ENCODE assay signal across 9 cellular contexts in genomic region chr19:8319807-8320520, GRCh38. TPM values are rescaled to one million over a fixed set of nuclear protein-coding genes. Genes with fewer than 3 reads are reported as not detected.
DNase-seq lines count a peak whose midpoint lies in the region; ATAC-seq, FAIRE-seq and TF ChIP-seq lines count a peak whose summit lies in the region.
"Had no signal": no experiment of that assay in that cellular context is flagged by ENCODE, and none has a peak within 500 bp of the region (broad histone marks: within the 10 kb centered on the region; RNA-seq: fewer than 3 reads in every experiment).

No MANE protein-coding gene starts in this region.

- peak overlapping the region; percentile 100 for H3K4me3 Mint-ChIP-seq in activated CD4-positive, alpha-beta T cell treated with anti-CD3 and anti-CD28 coated beads, Interleukin-2, amount 10 ng/mL, durations not matched to agents 24 days and 14 days

- H3K36me3 Mint-ChIP-seq in activated CD4-positive, alpha-beta T cell treated with anti-CD3 and anti-CD28 coated beads, Interleukin-2, amount 10 ng/mL, durations not matched to agents 24 days and 14 days (ENCODE audit: low read depth): peaks cover 46% of the 10 kb centered on the region

- DNase-seq in activated CD4-positive, alpha-beta T cell treated with anti-CD3 and anti-CD28 coated beads, Interleukin-2, amount 10 ng/mL, durations not matched to agents 24 days and 14 days: no peak
- no peak for DNase-seq in activated CD4-positive, alpha-beta T cell treated with anti-CD3 and anti-CD28 coated beads, Interleukin-2, amount 50 U/mL, for 4 hours
- no peak for DNase-seq in adipocyte (ENCODE audit: low read depth)
- DNase-seq in keratinocyte (ENCODE audit: low read depth, low spot score): no peak
- DNase-seq in suprapubic skin (ENCODE audit: low spot score in 2 of 2): no peak
- DNase-seq in activated CD4-positive, alpha-beta T cell treated with anti-CD3 and anti-CD28 coated beads for 48 hours: no peak

- H3K4me1 Mint-ChIP-seq in activated CD4-positive, alpha-beta T cell treated with anti-CD3 and anti-CD28 coated beads, Interleukin-2, amount 10 ng/mL, durations not matched to agents 24 days and 14 days: peaks cover 21% of the 10 kb centered on the region

- peak overlapping the region; percentile 86 for H3K4me2 ChIP-seq in keratinocyte (ENCODE audit: control insufficient read depth, extremely low read depth, insufficient read depth, low read depth, low read length)

- dilution Hi-C loops in keratinocyte (cut with MboI; ENCODE audit: extremely low pct_ligation_motif_present, low sequenced_read_pairs): no loop called here

- WGBS in suprapubic skin: 83% methylated on average over 19 of the region's 19 CpGs

- H3K36me3 ChIP-seq in adipocyte (ENCODE audit: control insufficient read depth, insufficient read depth, low read length, severe bottlenecking): peaks cover 34% of the 10 kb centered on the region
- H3K36me3 ChIP-seq in keratinocyte (ENCODE audit: control insufficient read depth in 2 of 2, extremely low read depth in 1 of 2, insufficient read depth in 2 of 2, low read length in 2 of 2): peaks cover 15 to 25% of the 10 kb centered on the region in 2 experiments
- peaks cover 30% of the 10 kb centered on the region for H3K36me3 ChIP-seq in suprapubic skin

- H3K4me3 ChIP-seq in adipocyte (ENCODE audit: low read length) (peak overlapping the region; percentile 100), keratinocyte (ENCODE audit: control insufficient read depth in 2 of 3, extremely low read depth in 1 of 3, insufficient read depth in 2 of 3, low read depth in 1 of 3, low read length in 3 of 3) (peak overlapping the region; percentile 83 to 97 (median 90)), suprapubic skin (peak overlapping the region; percentile 80)

- H4K20me1 ChIP-seq in keratinocyte (ENCODE audit: control insufficient read depth, extremely low read depth, insufficient read depth, low read length): peaks cover 10% of the 10 kb centered on the region

- TF ChIP-seq CTCF in keratinocyte (optimal IDR thresholded peaks at IDR 0.05 in 1 of 3, IDR thresholded peaks at IDR 0.05 in 1 of 3, conservative IDR thresholded peaks at IDR 0.05 in 1 of 3; ENCODE audit: extremely low read depth in 1 of 3, insufficient read depth in 2 of 3, low read length in 3 of 3): no peak
- no peak for TF ChIP-seq CTCF in suprapubic skin (IDR thresholded peaks at IDR 0.05)

- peak overlapping the region; percentile 99 for H3K27ac Mint-ChIP-seq in activated CD4-positive, alpha-beta T cell treated with anti-CD3 and anti-CD28 coated beads, Interleukin-2, amount 10 ng/mL, durations not matched to agents 24 days and 14 days

- peaks cover 39% of the 10 kb centered on the region for H3K79me2 ChIP-seq in keratinocyte (ENCODE audit: control insufficient read depth, insufficient read depth, low read length)

- TF ChIP-seq POLR2A in suprapubic skin (IDR thresholded peaks at IDR 0.05): no peak

- no peak for ATAC-seq in esophagus mucosa
- ATAC-seq in GM19023 (IDR thresholded peaks at IDR 0.05; ENCODE audit: unreplicated experiment): no peak

- H3K9me3 ChIP-seq in adipocyte (ENCODE audit: control insufficient read depth, low read length) (no peaks in the 10 kb centered on the region), keratinocyte (ENCODE audit: control insufficient read depth, low read depth, low read length) (no peaks in the 10 kb centered on the region), suprapubic skin (no peaks in the 10 kb centered on the region)
- H3K9me3 ChIP-seq: neutrophil had no signal

- H3K27me3 Mint-ChIP-seq in activated CD4-positive, alpha-beta T cell treated with anti-CD3 and anti-CD28 coated beads, Interleukin-2, amount 10 ng/mL, durations not matched to agents 24 days and 14 days: no peaks in the 10 kb centered on the region

- no peaks in the 10 kb centered on the region for H3K9me1 ChIP-seq in keratinocyte (ENCODE audit: control insufficient read depth, extremely low read depth, insufficient read depth, low read length)

- no peak overlapping the region for H2AFZ ChIP-seq in keratinocyte (ENCODE audit: control insufficient read depth, low read length)

- H3K27me3 ChIP-seq in adipocyte (replicated peaks; ENCODE audit: control insufficient read depth, insufficient read depth, low read length): no peaks in the 10 kb centered on the region
- no peaks in the 10 kb centered on the region for H3K27me3 ChIP-seq in keratinocyte (ENCODE audit: control insufficient read depth, extremely low read depth, insufficient read depth, low read length)
- no peaks in the 10 kb centered on the region for H3K27me3 ChIP-seq in suprapubic skin
- H3K27me3 ChIP-seq: neutrophil had no signal

- no peaks in the 10 kb centered on the region for H3K9me3 Mint-ChIP-seq in activated CD4-positive, alpha-beta T cell treated with anti-CD3 and anti-CD28 coated beads, Interleukin-2, amount 10 ng/mL, durations not matched to agents 24 days and 14 days

- intact Hi-C loops in activated CD4-positive, alpha-beta T cell treated with anti-CD3 and anti-CD28 coated beads, Interleukin-2, amount 10 ng/mL, durations not matched to agents 24 days and 14 days (cut with micrococcal nuclease): loop anchor here (5.0 kb wide), 1 partner anchor 68 kb away; no protein-coding TSS in a partner anchor

- no peak for TF ChIP-seq EP300 in suprapubic skin (IDR thresholded peaks at IDR 0.05)

- H3K9ac ChIP-seq in adipocyte (ENCODE audit: low read length): peak overlapping the region; percentile 100
- H3K9ac ChIP-seq in keratinocyte (ENCODE audit: control insufficient read depth, extremely low read depth, insufficient read depth, low read length): peak overlapping the region; percentile 99

- H3K4me1 ChIP-seq in adipocyte (ENCODE audit: control insufficient read depth, insufficient read depth, low read length) (peaks cover 26% of the 10 kb centered on the region), keratinocyte (ENCODE audit: control insufficient read depth, extremely low read depth, insufficient read depth, low read length) (peaks cover 16% of the 10 kb centered on the region), suprapubic skin (peaks cover 40% of the 10 kb centered on the region)

- H3K27ac ChIP-seq in keratinocyte (ENCODE audit: control insufficient read depth, insufficient read depth, low read length): peak overlapping the region; percentile 84
- no peak overlapping the region for H3K27ac ChIP-seq in suprapubic skin

- FAIRE-seq in keratinocyte (lab: Jason Lieb, UNC): no peak

RNA-seq across cellular contexts. Expression of gene NDUFA7, which starts 1.2 kb away (rescaled TPM):
- 52.9 and 54.3 TPM in 2 replicates for total RNA-seq in activated CD4-positive, alpha-beta T cell treated with anti-CD3 and anti-CD28 coated beads, Interleukin-2, amount 10 ng/mL, durations not matched to agents 24 days and 14 days
- polyA plus RNA-seq in keratinocyte: 46.7 to 115 TPM (median 59.2 TPM) in 3 replicates
- polyA plus RNA-seq in keratinocyte (2011; ENCODE audit: low read depth): 58.6 TPM
- polyA plus RNA-seq in keratinocyte (2011; cell fraction: cytosol; rRNA removed): 42.1 and 64.0 TPM in 2 replicates
- 30.3 and 44.0 TPM in 2 replicates for polyA plus RNA-seq in keratinocyte (2011; cell fraction: nucleus; rRNA removed)
- 83.6 and 149 TPM in 2 replicates for polyA plus RNA-seq in keratinocyte (2012; ENCODE audit: low replicate concordance)
- polyA minus RNA-seq in keratinocyte: 48.5 to 132 TPM (median 79.5 TPM) in 3 replicates
- polyA minus RNA-seq in keratinocyte (2011; cell fraction: cytosol; rRNA and poly(A)+ RNA removed): 104 TPM
- polyA minus RNA-seq in keratinocyte (2011; cell fraction: nucleus; rRNA and poly(A)+ RNA removed): 10.7 and 12.5 TPM in 2 replicates
- total RNA-seq in suprapubic skin (10 to 100 TPM; 23.3 to 38.7 (median 25.2) TPM), esophagus mucosa (52.2 TPM)

RNA-seq across cellular contexts. Expression of gene RPS28, which starts 1.3 kb away (rescaled TPM):
- total RNA-seq in activated CD4-positive, alpha-beta T cell treated with anti-CD3 and anti-CD28 coated beads, Interleukin-2, amount 10 ng/mL, durations not matched to agents 24 days and 14 days: 2,054 and 2,121 TPM in 2 replicates
- 430 to 1,004 TPM (median 960 TPM) in 3 replicates for polyA plus RNA-seq in keratinocyte
- 75.0 TPM for polyA plus RNA-seq in keratinocyte (2011; ENCODE audit: low read depth)
- 717 and 850 TPM in 2 replicates for polyA plus RNA-seq in keratinocyte (2011; cell fraction: cytosol; rRNA removed)
- 223 and 243 TPM in 2 replicates for polyA plus RNA-seq in keratinocyte (2011; cell fraction: nucleus; rRNA removed)
- 1,795 and 2,911 TPM in 2 replicates for polyA plus RNA-seq in keratinocyte (2012; ENCODE audit: low replicate concordance)
- 218 to 385 TPM (median 355 TPM) in 3 replicates for polyA minus RNA-seq in keratinocyte
- polyA minus RNA-seq in keratinocyte (2011; cell fraction: cytosol; rRNA and poly(A)+ RNA removed): 423 TPM
- 79.0 and 83.0 TPM in 2 replicates for polyA minus RNA-seq in keratinocyte (2011; cell fraction: nucleus; rRNA and poly(A)+ RNA removed)
- total RNA-seq in suprapubic skin: 1,000 to 10,000 TPM in 1 of 4 donors, 100 to 1,000 TPM in 3; 464 to 1,363 (median 834) TPM
- total RNA-seq in esophagus mucosa: 1,802 TPM

RNA-seq across cellular contexts. Expression of gene CD320, which starts 11.8 kb away (rescaled TPM):
- total RNA-seq in activated CD4-positive, alpha-beta T cell treated with anti-CD3 and anti-CD28 coated beads, Interleukin-2, amount 10 ng/mL, durations not matched to agents 24 days and 14 days: 110 and 113 TPM in 2 replicates
- 14.1 to 18.3 TPM (median 15.4 TPM) in 3 replicates for polyA plus RNA-seq in keratinocyte
- 3.8 TPM for polyA plus RNA-seq in keratinocyte (2011; ENCODE audit: low read depth)
- polyA plus RNA-seq in keratinocyte (2011; cell fraction: cytosol; rRNA removed): 9.3 and 20.9 TPM in 2 replicates
- polyA plus RNA-seq in keratinocyte (2011; cell fraction: nucleus; rRNA removed): 11.8 and 18.1 TPM in 2 replicates
- 5.2 and 24.3 TPM in 2 replicates for polyA plus RNA-seq in keratinocyte (2012; ENCODE audit: low replicate concordance)
- 3.6 to 14.5 TPM (median 5.7 TPM) in 3 replicates for polyA minus RNA-seq in keratinocyte
- 23.8 TPM for polyA minus RNA-seq in keratinocyte (2011; cell fraction: cytosol; rRNA and poly(A)+ RNA removed)
- polyA minus RNA-seq in keratinocyte (2011; cell fraction: nucleus; rRNA and poly(A)+ RNA removed): 4.3 and 7.7 TPM in 2 replicates
- 10 to 100 TPM; 11.8 to 41.0 (median 22.3) TPM for total RNA-seq in suprapubic skin
- total RNA-seq in esophagus mucosa: 12.0 TPM

RNA-seq across cellular contexts. Expression of gene KANK3, which starts 23.1 kb away (rescaled TPM):
- 0.85 and 1.5 TPM in 2 replicates for total RNA-seq in activated CD4-positive, alpha-beta T cell treated with anti-CD3 and anti-CD28 coated beads, Interleukin-2, amount 10 ng/mL, durations not matched to agents 24 days and 14 days
- polyA plus RNA-seq in keratinocyte: 0.15 to 0.27 TPM (median 0.16 TPM) in 3 replicates
- 0.14 TPM for polyA plus RNA-seq in keratinocyte (2011; ENCODE audit: low read depth)
- 0.13 TPM in 1 of 2 replicates, not detected in the other for polyA plus RNA-seq in keratinocyte (2011; cell fraction: cytosol; rRNA removed)
- 0.37 and 0.38 TPM in 2 replicates for polyA plus RNA-seq in keratinocyte (2011; cell fraction: nucleus; rRNA removed)
- 0.13 and 0.48 TPM in 2 replicates for polyA plus RNA-seq in keratinocyte (2012; ENCODE audit: low replicate concordance)
- 0.07 to 0.10 TPM in 2 of 3 replicates, not detected in the other for polyA minus RNA-seq in keratinocyte
- not detected for polyA minus RNA-seq in keratinocyte (2011; cell fraction: cytosol; rRNA and poly(A)+ RNA removed)
- not detected in 2 replicates for polyA minus RNA-seq in keratinocyte (2011; cell fraction: nucleus; rRNA and poly(A)+ RNA removed)
- total RNA-seq in suprapubic skin: 1 to 10 TPM in 3 of 4 donors, under 1 TPM in 1; 0.83 to 7.9 (median 4.3) TPM
- total RNA-seq in esophagus mucosa: 1.6 TPM

RNA-seq across cellular contexts. Expression of gene ANGPTL4, which starts 44.0 kb away (rescaled TPM):
- total RNA-seq in activated CD4-positive, alpha-beta T cell treated with anti-CD3 and anti-CD28 coated beads, Interleukin-2, amount 10 ng/mL, durations not matched to agents 24 days and 14 days: 4.0 and 4.1 TPM in 2 replicates
- 102 to 143 TPM (median 112 TPM) in 3 replicates for polyA plus RNA-seq in keratinocyte
- 42.6 TPM for polyA plus RNA-seq in keratinocyte (2011; ENCODE audit: low read depth)
- polyA plus RNA-seq in keratinocyte (2011; cell fraction: cytosol; rRNA removed): 20.5 and 50.0 TPM in 2 replicates
- polyA plus RNA-seq in keratinocyte (2011; cell fraction: nucleus; rRNA removed): 301 and 381 TPM in 2 replicates
- polyA plus RNA-seq in keratinocyte (2012; ENCODE audit: low replicate concordance): 40.6 and 139 TPM in 2 replicates
- polyA minus RNA-seq in keratinocyte: 28.6 to 76.7 TPM (median 39.9 TPM) in 3 replicates
- 118 TPM for polyA minus RNA-seq in keratinocyte (2011; cell fraction: cytosol; rRNA and poly(A)+ RNA removed)
- polyA minus RNA-seq in keratinocyte (2011; cell fraction: nucleus; rRNA and poly(A)+ RNA removed): 224 and 291 TPM in 2 replicates
- total RNA-seq in suprapubic skin (10 to 100 TPM; 15.3 to 56.4 (median 19.1) TPM), esophagus mucosa (55.4 TPM)
